In the genomic region with DNA sequence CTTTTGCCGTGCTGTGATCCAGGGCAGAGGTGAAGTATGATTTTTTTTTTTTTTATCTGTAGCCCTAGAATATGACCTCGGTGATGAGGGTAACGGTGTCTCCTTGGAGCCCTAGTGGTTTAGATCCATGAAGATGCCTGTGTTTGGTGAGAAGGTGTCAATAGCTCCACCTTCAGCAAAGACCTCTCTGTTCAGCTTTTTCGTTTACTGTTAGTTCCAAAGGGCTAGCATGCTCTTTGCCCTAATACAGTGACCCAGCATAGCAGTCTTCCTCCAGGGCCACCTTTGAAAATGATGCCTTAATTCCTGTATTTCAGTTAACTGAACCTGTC, we compare ENCODE assay signal across 8 cellular contexts. TPM values are rescaled to one million over a fixed set of nuclear protein-coding genes. Genes with fewer than 3 reads are reported as not detected.
A peak's percentile ranks its signal among the peaks of the same experiment; 100 is the strongest.
DNase-seq lines count a peak whose midpoint lies in the region; ATAC-seq and TF ChIP-seq lines count a peak whose summit lies in the region.

No MANE protein-coding gene starts in this region.

- H3K4me1 Mint-ChIP-seq in immature natural killer cell: peaks cover 31 to 39% of the 10 kb centered on the region in 2 donors

- H3K4me3 Mint-ChIP-seq in immature natural killer cell: peak overlapping the region; percentile 95 to 99 (median 99)

- peak overlapping the region; percentile 90 for H3K4me2 ChIP-seq in DND-41 (ENCODE audit: insufficient read depth, low read length)

- WGBS in testis, 2 donors: 0 to 1% methylated on average over 4 of the region's 4 CpGs

- no peaks in the 10 kb centered on the region for H4K20me1 ChIP-seq in DND-41 (ENCODE audit: insufficient read depth, low read length)

- no peaks in the 10 kb centered on the region for H3K27me3 ChIP-seq in DND-41 (ENCODE audit: insufficient read depth, low read length, poor library complexity)
- no peaks in the 10 kb centered on the region for H3K27me3 ChIP-seq in testis

- H2AFZ ChIP-seq in DND-41 (ENCODE audit: low read depth, low read length): peak overlapping the region; percentile 84

- H3K9me3 Mint-ChIP-seq in activated naive CD4-positive, alpha-beta T cell treated with anti-CD3 and anti-CD28 coated beads, Interleukin-2, amount 50 U/mL, for 72 hours: no peaks in the 10 kb centered on the region
- H3K9me3 Mint-ChIP-seq in immature natural killer cell: peaks cover 0 to under 1% (median 0%) of the 10 kb centered on the region in 6 donors

- H3K9ac ChIP-seq in DND-41 (ENCODE audit: low read depth, low read length): peak overlapping the region; percentile 87

- intact Hi-C loops in testis (cut with DNase I; ENCODE audit: low total_unique reads): no loop called here

- H3K36me3 Mint-ChIP-seq in activated naive CD4-positive, alpha-beta T cell treated with anti-CD3 and anti-CD28 coated beads, Interleukin-2, amount 50 U/mL, for 72 hours: peaks cover 22 to 28% of the 10 kb centered on the region in 2 donors
- peaks cover 3 to 11% (median 9%) of the 10 kb centered on the region in 3 donors for H3K36me3 Mint-ChIP-seq in immature natural killer cell

- peak overlapping the region; percentile 97 to 98 for H3K27ac Mint-ChIP-seq in activated naive CD4-positive, alpha-beta T cell treated with anti-CD3 and anti-CD28 coated beads, Interleukin-2, amount 50 U/mL, for 72 hours
- H3K27ac Mint-ChIP-seq in immature natural killer cell: peak overlapping the region; percentile 92 to 97 (median 95)

- H3K79me2 ChIP-seq in DND-41 (ENCODE audit: insufficient read depth, low read length): peaks cover 53% of the 10 kb centered on the region

- H3K4me1 ChIP-seq in DND-41 (ENCODE audit: insufficient read depth, low read length) (peaks cover 44% of the 10 kb centered on the region), testis (peaks cover 20% of the 10 kb centered on the region)

- no peak for ATAC-seq in DND-41 (ENCODE audit: insufficient read depth, low read depth)
- ATAC-seq in HG03103 (IDR thresholded peaks at IDR 0.05; ENCODE audit: low read depth, unreplicated experiment): peak; percentile 14
- ATAC-seq in activated naive CD4-positive, alpha-beta T cell treated with anti-CD3 and anti-CD28 coated beads, Interleukin-2, amount 50 U/mL, for 72 hours: peak in 1 of 2 donors; percentile 6
- no peak for ATAC-seq in HG03342 (IDR thresholded peaks at IDR 0.05; ENCODE audit: unreplicated experiment)

- peak overlapping the region; percentile 72 to 86 for H3K4me3 ChIP-seq in DND-41 (ENCODE audit: low read depth in 1 of 2, low read length in 2 of 2)
- H3K4me3 ChIP-seq in testis: peak overlapping the region; percentile 73 to 98

- H3K36me3 ChIP-seq in DND-41 (ENCODE audit: insufficient read depth, low read length): peaks cover 30% of the 10 kb centered on the region
- no peaks in the 10 kb centered on the region for H3K36me3 ChIP-seq in testis (ENCODE audit: low read depth, missing control alignments)

- H3K27me3 Mint-ChIP-seq in immature natural killer cell (ENCODE audit: low read depth in 3 of 3): peaks cover 5 to 6% (median 6%) of the 10 kb centered on the region in 3 donors

- H3K9me3 ChIP-seq in DND-41 (ENCODE audit: insufficient read depth, low read length, severe bottlenecking) (no peaks in the 10 kb centered on the region), testis (no peaks in the 10 kb centered on the region)

- no peak for DNase-seq in DND-41
- DNase-seq in activated naive CD4-positive, alpha-beta T cell treated with anti-CD3 and anti-CD28 coated beads, Interleukin-2, amount 50 U/mL, for 72 hours (ENCODE audit: low spot score in 2 of 2): no peak
- DNase-seq in immature natural killer cell: peak in 1 of 3 donors; percentile 3
- DNase-seq in testis: no peak
- DNase-seq in NCI-H2081 (lab: John Stamatoyannopoulos, UW): no peak
- no peak for DNase-seq in activated CD4-positive, alpha-beta T cell treated with anti-CD3 and anti-CD28 coated beads, Interleukin-2, amount 50 U/mL, for 48 hours

- TF ChIP-seq POLR2A in testis (IDR thresholded peaks at IDR 0.05): no peak

- no peak for TF ChIP-seq CTCF in DND-41 (IDR thresholded peaks at IDR 0.05; ENCODE audit: borderline replicate concordance, extremely low read depth, low read length, poor library complexity, severe bottlenecking)
- TF ChIP-seq CTCF in testis (IDR thresholded peaks at IDR 0.05): no peak

- H3K27ac ChIP-seq in DND-41 (ENCODE audit: low read length) (peak overlapping the region; percentile 85), testis (peak overlapping the region; percentile 88 to 93)

RNA-seq across cellular contexts. Expression of gene MRPS16, which starts 0.7 kb away (rescaled TPM):
- total RNA-seq in activated naive CD4-positive, alpha-beta T cell treated with anti-CD3 and anti-CD28 coated beads, Interleukin-2, amount 50 U/mL, for 72 hours: 100 to 1,000 TPM in 1 of 2 donors, 10 to 100 TPM in 1; 99.4 to 125 TPM
- 100 to 1,000 TPM in 1 of 3 donors, 10 to 100 TPM in 2; 74.2 to 102 (median 98.9) TPM for polyA plus RNA-seq in immature natural killer cell
- total RNA-seq in testis: 10 to 100 TPM; 45.7 to 59.6 TPM
- polyA plus RNA-seq in testis (ENCODE audit: insufficient read depth, low read depth, low replicate concordance): 83.5 TPM

RNA-seq across cellular contexts. Expression of gene DNAJC9, which starts 6.1 kb away (rescaled TPM):
- 10 to 100 TPM; 45.9 to 87.0 TPM for total RNA-seq in activated naive CD4-positive, alpha-beta T cell treated with anti-CD3 and anti-CD28 coated beads, Interleukin-2, amount 50 U/mL, for 72 hours
- polyA plus RNA-seq in immature natural killer cell: 10 to 100 TPM; 26.4 to 27.6 (median 26.9) TPM
- total RNA-seq in testis: 10 to 100 TPM; 30.2 to 31.1 TPM
- polyA plus RNA-seq in testis (ENCODE audit: insufficient read depth, low read depth, low replicate concordance): 18.3 TPM
